ENCODE assay signal across 20 cellular contexts in genomic region chr15:96200357-96200972, GRCh38.
"Had no signal": no experiment of that assay in that cellular context is flagged by ENCODE, and none has a peak within 500 bp of the region (broad histone marks: within the 10 kb centered on the region; RNA-seq: fewer than 3 reads in every experiment).

No MANE protein-coding gene starts in this region.

- H3K4me3 ChIP-seq: left lung, spleen, thyroid gland, upper lobe of right lung had no signal

- H3K27me3 ChIP-seq: left lung, spleen, thyroid gland, upper lobe of right lung had no signal

- H3K4me3 Mint-ChIP-seq: activated T-cell treated with anti-CD3 and anti-CD28 coated beads, Interleukin-2, amount 50 U/mL, for 24 hours; activated T-helper 17 cell treated with anti-CD3 and anti-CD28 coated beads, Interleukin-2, amount 50 U/mL, for 72 hours; brain; T-helper 17 cell had no signal

- H3K27ac Mint-ChIP-seq: activated naive CD4-positive, alpha-beta T cell treated with anti-CD3 and anti-CD28 coated beads, Interleukin-2, amount 50 U/mL, for 72 hours; activated T-cell treated with anti-CD3 and anti-CD28 coated beads, Interleukin-2, amount 50 U/mL, for 24 hours; activated T-helper 17 cell treated with anti-CD3 and anti-CD28 coated beads, Interleukin-2, amount 50 U/mL, for 72 hours; brain; progenitor cell of endocrine pancreas; T-helper 17 cell had no signal

- H3K4me1 ChIP-seq: foreskin keratinocyte, left lung, spleen, thyroid gland, upper lobe of right lung had no signal

- H3K36me3 ChIP-seq: left lung, spleen, thyroid gland, upper lobe of right lung had no signal

- H3K4me1 Mint-ChIP-seq: activated T-helper 17 cell treated with anti-CD3 and anti-CD28 coated beads, Interleukin-2, amount 50 U/mL, for 72 hours; brain; T-helper 17 cell had no signal

- H3K9me3 ChIP-seq: thyroid gland, upper lobe of right lung had no signal

- H3K36me3 Mint-ChIP-seq: naive thymus-derived CD8-positive, alpha-beta T cell had no signal

- H3K27me3 Mint-ChIP-seq: progenitor cell of endocrine pancreas, T-helper 17 cell had no signal

- DNase-seq: activated CD4-positive, alpha-beta T cell treated with anti-CD3 and anti-CD28 coated beads, Interleukin-2, amount 50 U/mL, for 4 hours; activated CD8-positive, alpha-beta memory T cell treated with anti-CD3 and anti-CD28 coated beads for 24 hours; activated CD8-positive, alpha-beta memory T cell treated with anti-CD3 and anti-CD28 coated beads, Interleukin-2, amount 50 U/mL, for 4 hours; activated T-cell treated with anti-CD3 and anti-CD28 coated beads, Interleukin-2, amount 50 U/mL, for 24 hours; aorta; caudate nucleus; effector memory CD4-positive, alpha-beta T cell; left lung; naive thymus-derived CD8-positive, alpha-beta T cell; spleen; stimulated activated CD4-positive, alpha-beta T cell treated with anti-CD3 and anti-CD28 coated beads, Interleukin-4, amount 100 ng/mL, for 1 hour; stimulated activated naive CD8-positive, alpha-beta T cell treated with anti-CD3 and anti-CD28 coated beads, Interleukin-15, Interleukin-2, amounts not matched to agents 100 U/mL and 50 U/mL, for 24 hours; T-helper 17 cell; thyroid gland; upper lobe of right lung had no signal
